9 cellular contexts compared by ENCODE assay signal in the genomic region with DNA sequence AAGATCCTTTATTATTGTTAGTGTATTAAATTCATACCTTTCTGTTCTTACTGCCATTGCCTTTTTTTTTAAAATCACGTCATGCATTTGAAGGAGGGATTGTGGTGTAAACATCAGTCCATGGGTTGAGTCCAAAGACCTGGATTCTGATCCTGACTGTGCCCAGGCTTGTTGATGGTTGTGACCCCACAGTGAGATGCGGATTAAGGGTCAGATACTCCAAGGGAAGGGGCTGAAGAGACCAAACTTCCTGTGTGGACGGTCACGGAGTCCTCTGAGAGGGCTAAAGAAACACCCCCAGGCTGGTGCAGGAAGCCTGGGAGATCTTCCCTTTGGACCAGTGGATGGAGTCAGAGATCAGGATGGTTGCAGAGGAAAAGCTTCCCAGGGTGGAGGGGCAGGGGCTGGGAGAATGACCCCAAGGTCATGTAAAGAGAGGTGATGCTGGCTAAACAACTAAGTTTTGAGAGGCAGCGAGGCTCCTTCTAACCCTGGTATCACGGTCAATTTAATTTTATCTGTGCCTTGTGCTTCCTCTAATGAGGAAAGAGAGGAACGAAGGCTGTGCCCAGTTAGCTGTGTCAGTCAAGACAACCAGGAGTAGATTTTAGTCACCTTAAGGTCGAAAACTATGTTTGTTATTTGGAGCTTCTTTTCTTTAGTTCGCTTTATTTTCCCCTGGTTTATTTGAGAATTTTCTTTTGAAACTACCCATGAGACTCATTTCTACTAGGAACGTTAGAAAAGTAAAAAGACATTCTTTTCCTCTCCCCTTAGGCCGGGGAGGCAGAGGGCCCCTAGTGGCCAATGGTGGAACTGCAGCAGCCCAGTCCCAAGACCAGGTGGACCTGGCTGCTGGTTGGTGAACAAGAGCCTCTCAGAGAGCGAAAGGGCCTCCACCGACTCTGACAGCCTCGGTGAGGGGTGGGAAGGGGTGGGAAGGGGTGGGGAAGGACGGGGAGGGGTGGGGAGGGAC. TPM values are rescaled to one million over a fixed set of nuclear protein-coding genes. Genes with fewer than 3 reads are reported as not detected.
DNase-seq lines count a peak whose midpoint lies in the region; ATAC-seq and TF ChIP-seq lines count a peak whose summit lies in the region.
"Had no signal": no experiment of that assay in that cellular context is flagged by ENCODE, and none has a peak within 500 bp of the region (broad histone marks: within the 10 kb centered on the region; RNA-seq: fewer than 3 reads in every experiment).

No MANE protein-coding gene starts in this region.

- H3K9ac ChIP-seq in liver (ENCODE audit: low read depth in 1 of 2, low read length in 2 of 2) = no peak overlapping the region

- peaks cover 25% of the 10 kb centered on the region for H3K4me1 Mint-ChIP-seq in CD14-positive monocyte
- peaks cover 14% of the 10 kb centered on the region for H3K4me1 Mint-ChIP-seq in activated CD4-positive, alpha-beta T cell treated with anti-CD3 and anti-CD28 coated beads, Interleukin-2, amount 10 ng/mL, durations not matched to agents 24 days and 14 days

- peak; percentile 70 to 77 for TF ChIP-seq RAD21 in liver (IDR thresholded peaks at IDR 0.05)

- peaks cover 2 to 8% (median 5%) of the 10 kb centered on the region in 3 donors for H3K27me3 Mint-ChIP-seq in CD14-positive monocyte (ENCODE audit: low read depth in 3 of 3)
- peaks cover 13% of the 10 kb centered on the region for H3K27me3 Mint-ChIP-seq in activated CD4-positive, alpha-beta T cell treated with anti-CD3 and anti-CD28 coated beads, Interleukin-2, amount 10 ng/mL, durations not matched to agents 24 days and 14 days

- no peaks in the 10 kb centered on the region for H3K27me3 ChIP-seq in liver (ENCODE audit: control insufficient read depth in 4 of 4, insufficient read depth in 4 of 4, low read length in 3 of 4)

- H3K4me3 ChIP-seq in coronary artery = peak overlapping the region; percentile 29
- H3K4me3 ChIP-seq in liver (ENCODE audit: low read depth in 1 of 3, low read length in 3 of 3) = no peak overlapping the region

- peak overlapping the region in 3 of 7 donors; percentile 41 to 90 (median 79) for H3K27ac Mint-ChIP-seq in CD14-positive monocyte
- no peak overlapping the region for H3K27ac Mint-ChIP-seq in activated CD4-positive, alpha-beta T cell treated with anti-CD3 and anti-CD28 coated beads, Interleukin-2, amount 10 ng/mL, durations not matched to agents 24 days and 14 days
- H3K27ac Mint-ChIP-seq: T-helper 1 cell treated with Interleukin-12 subunit alpha and Interleukin-12 subunit beta and Interleukin-4 antibody, amounts not matched to agents 30 μg/mL and 1 μg/mL, for 36 hours had no signal

- peak; percentile 75 for DNase-seq in CD14-positive monocyte (ENCODE audit: low spot score)
- peak; percentile 81 to 96 for DNase-seq in NCI-H526 (lab: John Stamatoyannopoulos, UW)
- peak; percentile 95 for DNase-seq in activated CD4-positive, alpha-beta T cell treated with anti-CD3 and anti-CD28 coated beads, Interleukin-2, amount 10 ng/mL, durations not matched to agents 24 days and 14 days
- peak; percentile 84 for DNase-seq in coronary artery (ENCODE audit: low spot score)
- DNase-seq in stimulated activated CD4-positive, alpha-beta T cell treated with anti-CD3 and anti-CD28 coated beads, TNF-alpha, amount 100 ng/mL, for 4 hours (ENCODE audit: low read depth in 3 of 3) = peak; percentile 73 to 78 (median 77)

- H3K9me3 ChIP-seq in liver (ENCODE audit: control insufficient read depth in 4 of 4, low read length in 3 of 4) = no peaks in the 10 kb centered on the region

- intact Hi-C loops in CD14-positive monocyte (cut with micrococcal nuclease) = no loop called here
- intact Hi-C loops in activated CD4-positive, alpha-beta T cell treated with anti-CD3 and anti-CD28 coated beads, Interleukin-2, amount 10 ng/mL, durations not matched to agents 24 days and 14 days (cut with micrococcal nuclease) = no loop called here

- peak overlapping the region in 1 of 2 donors; percentile 58 for H3K27ac ChIP-seq in coronary artery
- H3K27ac ChIP-seq in liver (ENCODE audit: low read depth in 1 of 2, low read length in 2 of 2) = no peak overlapping the region

- 29% methylated on average over 14 of the region's 15 CpGs for WGBS in liver

- peak; percentile 95 for ATAC-seq in GM19351 (IDR thresholded peaks at IDR 0.05; ENCODE audit: unreplicated experiment)
- peak; percentile 80 for ATAC-seq in HG03457 (IDR thresholded peaks at IDR 0.05; ENCODE audit: unreplicated experiment)

- peak overlapping the region; percentile 62 to 78 for H3K4me3 Mint-ChIP-seq in CD14-positive monocyte
- H3K4me3 Mint-ChIP-seq in activated CD4-positive, alpha-beta T cell treated with anti-CD3 and anti-CD28 coated beads, Interleukin-2, amount 10 ng/mL, durations not matched to agents 24 days and 14 days = peak overlapping the region; percentile 26
- H3K4me3 Mint-ChIP-seq: T-helper 1 cell treated with Interleukin-12 subunit alpha and Interleukin-12 subunit beta and Interleukin-4 antibody, amounts not matched to agents 30 μg/mL and 1 μg/mL, for 36 hours had no signal

- H3K36me3 ChIP-seq in liver (ENCODE audit: control insufficient read depth in 4 of 4, insufficient read depth in 3 of 4, low read depth in 1 of 4, low read length in 3 of 4) = no peaks in the 10 kb centered on the region

- TF ChIP-seq CTCF in CD14-positive monocyte (IDR thresholded peaks at IDR 0.05) (peak; percentile 93), coronary artery (IDR thresholded peaks at IDR 0.05) (peak; percentile 96), liver (IDR thresholded peaks at IDR 0.05; ENCODE audit: low read depth, low read length, missing input control) (peak; percentile 98)

- no peaks in the 10 kb centered on the region for H3K36me3 Mint-ChIP-seq in CD14-positive monocyte
- no peaks in the 10 kb centered on the region for H3K36me3 Mint-ChIP-seq in activated CD4-positive, alpha-beta T cell treated with anti-CD3 and anti-CD28 coated beads, Interleukin-2, amount 10 ng/mL, durations not matched to agents 24 days and 14 days (ENCODE audit: low read depth)

- no peaks in the 10 kb centered on the region for H3K4me1 ChIP-seq in liver (ENCODE audit: control insufficient read depth in 4 of 4, insufficient read depth in 4 of 4, low read length in 3 of 4)

- H3K9me3 Mint-ChIP-seq in CD14-positive monocyte = peaks cover 0 to under 1% (median 0%) of the 10 kb centered on the region in 7 donors
- H3K9me3 Mint-ChIP-seq in activated CD4-positive, alpha-beta T cell treated with anti-CD3 and anti-CD28 coated beads, Interleukin-2, amount 10 ng/mL, durations not matched to agents 24 days and 14 days = no peaks in the 10 kb centered on the region
- H3K9me3 Mint-ChIP-seq: T-helper 1 cell treated with Interleukin-12 subunit alpha and Interleukin-12 subunit beta and Interleukin-4 antibody, amounts not matched to agents 30 μg/mL and 1 μg/mL, for 36 hours had no signal

TF ChIP-seq in liver, 16 proteins besides CTCF, POLR2A, EP300 and RAD21 (continues in another document):
- no peak for TF ChIP-seq ATF3 (IDR thresholded peaks at IDR 0.05)
- no peak for TF ChIP-seq ZBTB33 (IDR thresholded peaks at IDR 0.05)
- TF ChIP-seq FOXA2 (IDR thresholded peaks at IDR 0.05) = no peak
- TF ChIP-seq JUND (IDR thresholded peaks at IDR 0.05) = no peak
- TF ChIP-seq HNF4A (conservative IDR thresholded peaks at IDR 0.05) = no peak

RNA-seq across cellular contexts. Expression of gene GPR161, which starts 8.7 kb away (rescaled TPM):
- polyA plus RNA-seq in CD14-positive monocyte (not detected), liver (under 1 TPM; 0.33 to 0.46 TPM)
- total RNA-seq in activated CD4-positive, alpha-beta T cell treated with anti-CD3 and anti-CD28 coated beads, Interleukin-2, amount 10 ng/mL, durations not matched to agents 24 days and 14 days = 0.51 and 0.85 TPM in 2 replicates
- total RNA-seq in liver = 1 to 10 TPM; 1.0 to 1.1 TPM

RNA-seq across cellular contexts. Expression of gene TIPRL, which starts 33.3 kb away (rescaled TPM):
- 10 to 100 TPM; 30.2 to 35.0 TPM for polyA plus RNA-seq in CD14-positive monocyte
- total RNA-seq in activated CD4-positive, alpha-beta T cell treated with anti-CD3 and anti-CD28 coated beads, Interleukin-2, amount 10 ng/mL, durations not matched to agents 24 days and 14 days = 46.8 and 49.2 TPM in 2 replicates
- total RNA-seq in liver = 10 to 100 TPM; 11.7 to 14.2 TPM
- 10 to 100 TPM; 11.2 to 20.0 TPM for polyA plus RNA-seq in liver
